Comparison of ENCODE assay signal across 11 cellular contexts in genomic region chr11:96486890-96487633, GRCh38.
DNase-seq lines count a peak whose midpoint lies in the region; ATAC-seq, FAIRE-seq and TF ChIP-seq lines count a peak whose summit lies in the region.
"Had no signal": no experiment of that assay in that cellular context is flagged by ENCODE, and none has a peak within 500 bp of the region (broad histone marks: within the 10 kb centered on the region; RNA-seq: fewer than 3 reads in every experiment).

No MANE protein-coding gene starts in this region.

- TF ChIP-seq EP300 in K562 (IDR thresholded peaks at IDR 0.05; ENCODE audit: low read length) = no peak

- H3K79me2 ChIP-seq in K562 (ENCODE audit: control insufficient read depth, insufficient read depth, low read length) = peaks cover 26% of the 10 kb centered on the region

- H3K4me2 ChIP-seq in K562 (ENCODE audit: insufficient read depth, low read length) = peak overlapping the region; percentile 78

- H3K4me3 ChIP-seq in MG63 (no peak overlapping the region), K562 (peak overlapping the region; percentile 34)

- POLR2A ChIA-PET in K562 (lab: Yijun Ruan, JAX) = interaction anchor here (0.7 to 1.0 kb wide), 4 partner anchors 13 to 864 kb away, joined by 3 to 4 read pairs (median 3); no protein-coding TSS in a partner anchor

- H3K27me3 ChIP-seq in MG63 (no peaks in the 10 kb centered on the region), K562 (ENCODE audit: control insufficient read depth in 2 of 2, insufficient read depth in 2 of 2, low read length in 2 of 2) (no peaks in the 10 kb centered on the region)

- H3K9ac ChIP-seq in K562 (ENCODE audit: insufficient read depth in 1 of 2, low read depth in 2 of 2, low read length in 2 of 2) = peak overlapping the region; percentile 69 to 88

- peak overlapping the region; percentile 74 for H3K27ac ChIP-seq in K562 (ENCODE audit: extremely low read depth, low read depth, low read length)
- H3K27ac ChIP-seq in caudate nucleus (ENCODE audit: low read depth, low read length) = no peak overlapping the region

- no peak for TF ChIP-seq CTCF in Calu3 (IDR thresholded peaks at IDR 0.05; ENCODE audit: unreplicated experiment)
- TF ChIP-seq CTCF in K562 (IDR thresholded peaks at IDR 0.05 in 2 of 3, conservative IDR thresholded peaks at IDR 0.05 in 1 of 3; ENCODE audit: insufficient read depth in 2 of 3, low read depth in 1 of 3, low read length in 3 of 3) = no peak
- no peak for TF ChIP-seq CTCF in mesothelial cell of epicardium (IDR thresholded peaks at IDR 0.05; ENCODE audit: unreplicated experiment)

- H3K27ac Mint-ChIP-seq in Calu3 (ENCODE audit: unreplicated experiment) (no peak overlapping the region), mesothelial cell of epicardium (no peak overlapping the region)
- H3K27ac Mint-ChIP-seq in activated T-helper 17 cell treated with anti-CD3 and anti-CD28 coated beads, Interleukin-2, amount 50 U/mL, for 72 hours = no peak overlapping the region

- peak; percentile 91 for ATAC-seq in K562
- no peak for ATAC-seq in HG03196 (IDR thresholded peaks at IDR 0.05; ENCODE audit: unreplicated experiment)
- ATAC-seq in activated T-helper 17 cell treated with anti-CD3 and anti-CD28 coated beads, Interleukin-2, amount 50 U/mL, for 72 hours (replicated peaks) = no peak

- in situ Hi-C loops in K562 (cut with MboI) = no loop called here

- peaks cover 44% of the 10 kb centered on the region for H3K27me3 Mint-ChIP-seq in Calu3 (ENCODE audit: unreplicated experiment)
- no peaks in the 10 kb centered on the region for H3K27me3 Mint-ChIP-seq in mesothelial cell of epicardium (ENCODE audit: low read depth)
- peaks cover 39% of the 10 kb centered on the region for H3K27me3 Mint-ChIP-seq in activated T-helper 17 cell treated with anti-CD3 and anti-CD28 coated beads, Interleukin-2, amount 50 U/mL, for 72 hours

- H3K36me3 ChIP-seq in MG63 = no peaks in the 10 kb centered on the region
- peaks cover 6% of the 10 kb centered on the region; the same call in 1 of the 3 replicates for H3K36me3 ChIP-seq in K562 (ENCODE audit: control insufficient read depth, insufficient read depth, low read length)

- H3K4me3 Mint-ChIP-seq in Calu3 (ENCODE audit: low read depth, unreplicated experiment) (peak overlapping the region; percentile 40), mesothelial cell of epicardium (peak overlapping the region; percentile 24)
- no peak overlapping the region for H3K4me3 Mint-ChIP-seq in activated T-helper 17 cell treated with anti-CD3 and anti-CD28 coated beads, Interleukin-2, amount 50 U/mL, for 72 hours

- H3K9me3 Mint-ChIP-seq in Calu3 (ENCODE audit: low read depth, unreplicated experiment) = no peaks in the 10 kb centered on the region
- H3K9me3 Mint-ChIP-seq in mesothelial cell of epicardium = peaks cover 30% of the 10 kb centered on the region
- no peaks in the 10 kb centered on the region for H3K9me3 Mint-ChIP-seq in activated T-helper 17 cell treated with anti-CD3 and anti-CD28 coated beads, Interleukin-2, amount 50 U/mL, for 72 hours

- peak; percentile 51 for TF ChIP-seq POLR2A in K562 (conservative IDR thresholded peaks at IDR 0.05)

- peak; percentile 74 for FAIRE-seq in K562 (lab: Jason Lieb, UNC)
- FAIRE-seq: islet of Langerhans had no signal

- CTCF ChIA-PET in Calu3 (lab: Charles Lee) (no interaction called here), K562 (lab: Yijun Ruan, JAX; ENCODE audit: low intra/inter-chr PET ratio) (no interaction called here)

- H3K9me1 ChIP-seq in K562 (ENCODE audit: control insufficient read depth, insufficient read depth, low read length) = no peaks in the 10 kb centered on the region

- H3K9me3 ChIP-seq in MG63 = no peaks in the 10 kb centered on the region
- H3K9me3 ChIP-seq in K562 (replicated peaks; ENCODE audit: control insufficient read depth, insufficient read depth, low read depth, low read length) = no peaks in the 10 kb centered on the region; the same call in 1 of the 2 replicates

- peak overlapping the region; percentile 74 for H2AFZ ChIP-seq in K562 (ENCODE audit: low read depth, low read length)

- H3K4me1 Mint-ChIP-seq in Calu3 (ENCODE audit: low read depth, unreplicated experiment) (no peaks in the 10 kb centered on the region), mesothelial cell of epicardium (peaks cover 20% of the 10 kb centered on the region)
- no peaks in the 10 kb centered on the region for H3K4me1 Mint-ChIP-seq in activated T-helper 17 cell treated with anti-CD3 and anti-CD28 coated beads, Interleukin-2, amount 50 U/mL, for 72 hours

- H3K36me3 Mint-ChIP-seq in Calu3 (ENCODE audit: insufficient read depth, unreplicated experiment) (no peaks in the 10 kb centered on the region), mesothelial cell of epicardium (peaks cover 14% of the 10 kb centered on the region)
- no peaks in the 10 kb centered on the region for H3K36me3 Mint-ChIP-seq in activated T-helper 17 cell treated with anti-CD3 and anti-CD28 coated beads, Interleukin-2, amount 50 U/mL, for 72 hours (ENCODE audit: low read depth)

- DNase-seq in Calu3 (peak; percentile 52), MG63 (peak; percentile 11), K562 (ENCODE audit: extremely low read depth in 1 of 4, low spot score in 3 of 4) (peak in 1 of 4 experiments; percentile 85), mesothelial cell of epicardium (ENCODE audit: low spot score in 2 of 2, unreplicated experiment in 2 of 2) (no peak), caudate nucleus (lab: John Stamatoyannopoulos, UW) (no peak)
- DNase-seq in effector CD8-positive, alpha-beta T cell (lab: John Stamatoyannopoulos, UW) = no peak
- DNase-seq: COR-L47, KG1 had no signal

- BruUV-seq in Calu3 (replicated peaks; lab: Mats Ljungman, UMichigan) = no TSS peak
- BruUV-seq in K562 (replicated peaks; lab: Mats Ljungman, UMichigan) = no TSS peak

- no peak for TF ChIP-seq RAD21 in K562 (CRISPR knock-in tag; conservative IDR thresholded peaks at IDR 0.05 in 1 of 2, IDR thresholded peaks at IDR 0.05 in 1 of 2)

- 4% methylated on average over 12 of the region's 13 CpGs for WGBS in K562 (ENCODE audit: insufficient coverage, low coverage, missing lambda C conversion rate)

- intact Hi-C loops in Calu3 (cut with micrococcal nuclease; ENCODE audit: unreplicated experiment) (no loop called here), K562 (cut with micrococcal nuclease) (loop anchor here (2.0 kb wide), 1 partner anchor 20 kb away; no protein-coding TSS in a partner anchor)

- H3K4me1 ChIP-seq in K562 (replicated peaks in 1 of 2; ENCODE audit: control insufficient read depth in 2 of 2, insufficient read depth in 2 of 2, low read length in 2 of 2) = peaks cover 0 to 28% of the 10 kb centered on the region in 2 experiments; a peak in 4 of 5 replicates

- no peaks in the 10 kb centered on the region for H4K20me1 ChIP-seq in K562 (replicated peaks; ENCODE audit: control insufficient read depth, insufficient read depth, low read length)

TF ChIP-seq in K562, 482 proteins besides CTCF, POLR2A, EP300 and RAD21 (continues in another document):
- TF ChIP-seq MNT (conservative IDR thresholded peaks at IDR 0.05) (peak in 1 of 2 experiments; percentile 38; a peak in 1 of 4 replicates), ZKSCAN3 (CRISPR knock-in tag; IDR thresholded peaks at IDR 0.05) (no peak), MAZ (CRISPR knock-in tag; conservative IDR thresholded peaks at IDR 0.05 in 1 of 2, IDR thresholded peaks at IDR 0.05 in 1 of 2) (peak in 1 of 2 experiments; percentile 68; a peak in 2 of 4 replicates), SUPT5H (IDR thresholded peaks at IDR 0.05) (peak; percentile 20; the same call in 1 of the 2 replicates), MAFK (IDR thresholded peaks at IDR 0.05; ENCODE audit: low read length) (peak; percentile 33; the same call in 1 of the 2 replicates), CXXC5 (CRISPR knock-in tag; IDR thresholded peaks at IDR 0.05) (0 out of 2 replicates have a peak, but pooled peaks have one; percentile 11), MAFG (tag; conservative IDR thresholded peaks at IDR 0.05) (0 out of 2 replicates have a peak, but pooled peaks have one; percentile 33), ZNF639 (CRISPR knock-in tag; conservative IDR thresholded peaks at IDR 0.05 in 1 of 2, IDR thresholded peaks at IDR 0.05 in 1 of 2) (0 out of 4 replicates have a peak, but pooled peaks of 1 of the 2 experiments have one; percentile 23), ZNF395 (CRISPR knock-in tag; IDR thresholded peaks at IDR 0.05) (0 out of 2 replicates have a peak, but pooled peaks have one; percentile 2), CREM (IDR thresholded peaks at IDR 0.05; ENCODE audit: low read depth) (peak; percentile 82)

Comparison
In these comparisons a context has a peak if more than half of its experiments do, and no peak if none do; other contexts are left out.
1. DNase-seq: peak in Calu3 (single experiment) and MG63 (single experiment); none in mesothelial cell of epicardium (0 of 2), effector CD8-positive, alpha-beta T cell (single experiment) and caudate nucleus (0 of 61).